ENCODE assay signal across 19 cellular contexts in genomic region chr1:167706363-167706762, GRCh38. TPM values are rescaled to one million over a fixed set of nuclear protein-coding genes. Genes with fewer than 3 reads are reported as not detected.
A peak's percentile ranks its signal among the peaks of the same experiment; 100 is the strongest.
DNase-seq lines count a peak whose midpoint lies in the region; ATAC-seq, FAIRE-seq and TF ChIP-seq lines count a peak whose summit lies in the region.
"Had no signal": no experiment of that assay in that cellular context is flagged by ENCODE, and none has a peak within 500 bp of the region (broad histone marks: within the 10 kb centered on the region; RNA-seq: fewer than 3 reads in every experiment).

No MANE protein-coding gene starts in this region.

- no peaks in the 10 kb centered on the region for H3K27me3 Mint-ChIP-seq in T-helper 2 cell treated with Interferon-gamma antibody and Interleukin-4, amounts not matched to agents 5 μg/mL and 100 μg/mL, for 36 hours (ENCODE audit: low read depth)
- H3K27me3 Mint-ChIP-seq in activated B cell treated with CpG ODN at 0.5 μM for 24 hours (no peaks in the 10 kb centered on the region), natural killer cell (ENCODE audit: low read depth in 2 of 2) (no peaks in the 10 kb centered on the region)
- H3K27me3 Mint-ChIP-seq: T-helper 17 cell had no signal

- POLR2A ChIA-PET in activated B cell treated with CpG ODN at 0.5 μM for 24 hours (lab: Charles Lee): interaction anchor here (0.7 to 1.2 kb wide), 2 partner anchors 10 to 57 kb away, joined by 3 to 7 read pairs; no protein-coding TSS in a partner anchor

- H3K4me1 Mint-ChIP-seq in T-helper 2 cell treated with Interferon-gamma antibody and Interleukin-4, amounts not matched to agents 5 μg/mL and 100 μg/mL, for 36 hours (ENCODE audit: low read depth): peaks cover 8% of the 10 kb centered on the region
- H3K4me1 Mint-ChIP-seq in activated B cell treated with CpG ODN at 0.5 μM for 24 hours: peaks cover 81% of the 10 kb centered on the region
- peaks cover 25 to 28% of the 10 kb centered on the region in 2 donors for H3K4me1 Mint-ChIP-seq in natural killer cell

- TF ChIP-seq CTCF in activated B cell treated with CpG ODN at 0.5 μM for 24 hours (IDR thresholded peaks at IDR 0.05): no peak
- no peak for TF ChIP-seq CTCF in natural killer cell (IDR thresholded peaks at IDR 0.05)

- peak overlapping the region; percentile 44 for H3K27ac Mint-ChIP-seq in T-helper 2 cell treated with Interferon-gamma antibody and Interleukin-4, amounts not matched to agents 5 μg/mL and 100 μg/mL, for 36 hours
- H3K27ac Mint-ChIP-seq in activated B cell treated with CpG ODN at 0.5 μM for 24 hours (peak overlapping the region; percentile 76), natural killer cell (peak overlapping the region; percentile 63 to 78)

- ATAC-seq in activated B cell treated with CpG ODN at 0.5 μM for 24 hours (ENCODE audit: low read depth) (no peak), natural killer cell (no peak), left cardiac atrium (no peak)
- ATAC-seq: T-helper 17 cell had no signal

- no peak for DNase-seq in T-helper 2 cell treated with Interferon-gamma antibody and Interleukin-4, amounts not matched to agents 5 μg/mL and 100 μg/mL, for 36 hours (ENCODE audit: low spot score)
- DNase-seq in T-helper 2 cell (no peak), GM18507 (ENCODE audit: extremely low spot score, insufficient read length, low read depth) (no peak), activated B cell treated with CpG ODN at 0.5 μM for 24 hours (no peak), natural killer cell (no peak), cerebellar nuclear complex (lab: John Stamatoyannopoulos, UW) (no peak), left cardiac atrium (no peak), H54 (ENCODE audit: insufficient read length, low spot score) (no peak)
- DNase-seq: cortex of kidney, foreskin melanocyte, GM23248, left ventricle myocardium inferior, midbrain, MV-4-11, NCI-H146, NCI-H510A treated with DMSO at 0.1 percent for 48 hours, substantia nigra, T-helper 17 cell had no signal

- TF ChIP-seq POLR2A in H54 (IDR thresholded peaks at IDR 0.05; ENCODE audit: low read depth, low read length): no peak

- H3K4me3 Mint-ChIP-seq in T-helper 2 cell treated with Interferon-gamma antibody and Interleukin-4, amounts not matched to agents 5 μg/mL and 100 μg/mL, for 36 hours: no peak overlapping the region
- H3K4me3 Mint-ChIP-seq in activated B cell treated with CpG ODN at 0.5 μM for 24 hours (peak overlapping the region; percentile 1), natural killer cell (no peak overlapping the region)
- H3K4me3 Mint-ChIP-seq: T-helper 17 cell had no signal

- H3K9me3 Mint-ChIP-seq in T-helper 2 cell treated with Interferon-gamma antibody and Interleukin-4, amounts not matched to agents 5 μg/mL and 100 μg/mL, for 36 hours: no peaks in the 10 kb centered on the region
- H3K9me3 Mint-ChIP-seq in activated B cell treated with CpG ODN at 0.5 μM for 24 hours (no peaks in the 10 kb centered on the region), natural killer cell (no peaks in the 10 kb centered on the region)

- CTCF ChIA-PET in activated B cell treated with CpG ODN at 0.5 μM for 24 hours (lab: Charles Lee): interaction anchor here (1.6 to 2.7 kb wide), 2 partner anchors 9 to 106 kb away, joined by 6 to 10 read pairs; no protein-coding TSS in a partner anchor

- FAIRE-seq in GM18507 (lab: Jason Lieb, UNC) (peak; percentile 9), H54 (lab: Jason Lieb, UNC) (no peak)
- FAIRE-seq: bronchial epithelial cell had no signal

- H3K36me3 Mint-ChIP-seq in T-helper 2 cell treated with Interferon-gamma antibody and Interleukin-4, amounts not matched to agents 5 μg/mL and 100 μg/mL, for 36 hours (ENCODE audit: low read depth): peaks cover 52% of the 10 kb centered on the region
- peaks cover 63% of the 10 kb centered on the region for H3K36me3 Mint-ChIP-seq in activated B cell treated with CpG ODN at 0.5 μM for 24 hours (ENCODE audit: low read depth)
- H3K36me3 Mint-ChIP-seq in natural killer cell: peaks cover 13% of the 10 kb centered on the region

- intact Hi-C loops in activated B cell treated with CpG ODN at 0.5 μM for 24 hours (cut with micrococcal nuclease): no loop called here
- intact Hi-C loops in natural killer cell (cut with micrococcal nuclease): no loop called here
- intact Hi-C loops in left cardiac atrium (cut with DNase I): no loop called here

RNA-seq across cellular contexts. Expression of gene MPZL1, which starts 15.4 kb away (rescaled TPM):
- 27.2 and 27.4 TPM in 2 replicates for total RNA-seq in activated B cell treated with CpG ODN at 0.5 μM for 24 hours
- 1 to 10 TPM; 3.4 to 4.6 (median 4.0) TPM for total RNA-seq in natural killer cell
- total RNA-seq in left cardiac atrium: 10 to 100 TPM; 66.7 to 69.7 TPM
